1 cellular context compared by ENCODE assay signal in genomic region chr2:140593159-140593558, GRCh38.
TF ChIP-seq lines count a peak whose summit lies in the region.

No MANE protein-coding gene starts in this region.

TF ChIP-seq in HEK293, 187 proteins besides CTCF, POLR2A, EP300 and RAD21 (continued from another document):
- TF ChIP-seq ZNF148 (tag by site-specific recombination; IDR thresholded peaks at IDR 0.05; ENCODE audit: borderline replicate concordance), result no peak
- TF ChIP-seq ZNF654 (tag by site-specific recombination; IDR thresholded peaks at IDR 0.05; ENCODE audit: low read depth), result no peak
- no peak for TF ChIP-seq FEZF1 (tag by site-specific recombination; IDR thresholded peaks at IDR 0.05)
- no peak for TF ChIP-seq ZBTB17 (tag by site-specific recombination; IDR thresholded peaks at IDR 0.05)
- TF ChIP-seq EGR2 (tag by site-specific recombination; IDR thresholded peaks at IDR 0.05; ENCODE audit: low read depth), result no peak
- TF ChIP-seq BCL6B (tag by site-specific recombination; IDR thresholded peaks at IDR 0.05), result peak; percentile 90
- TF ChIP-seq ZNF830 (tag by site-specific recombination; IDR thresholded peaks at IDR 0.05; ENCODE audit: low read depth), result no peak
- TF ChIP-seq ZNF266 (tag by site-specific recombination; IDR thresholded peaks at IDR 0.05; ENCODE audit: low read depth), result no peak
- TF ChIP-seq SCRT1 (tag by site-specific recombination; IDR thresholded peaks at IDR 0.05; ENCODE audit: borderline replicate concordance), result no peak
- TF ChIP-seq ZNF585B (tag by site-specific recombination; IDR thresholded peaks at IDR 0.05), result no peak
- TF ChIP-seq SCRT2 (tag by site-specific recombination; IDR thresholded peaks at IDR 0.05), result no peak
- peak; percentile 14; the same call in 1 of the 2 replicates for TF ChIP-seq OSR2 (tag by site-specific recombination; IDR thresholded peaks at IDR 0.05)
- no peak for TF ChIP-seq ZIC2 (tag by site-specific recombination; IDR thresholded peaks at IDR 0.05)
- TF ChIP-seq SP7 (tag by site-specific recombination; IDR thresholded peaks at IDR 0.05), result peak; percentile 70
- no peak for TF ChIP-seq ZNF37A (tag by site-specific recombination; IDR thresholded peaks at IDR 0.05)
- no peak for TF ChIP-seq ZNF544 (tag by site-specific recombination; IDR thresholded peaks at IDR 0.05)
- no peak for TF ChIP-seq ZNF473 (tag by site-specific recombination; IDR thresholded peaks at IDR 0.05)
- no peak for TF ChIP-seq ZNF302 (tag by site-specific recombination; IDR thresholded peaks at IDR 0.05; ENCODE audit: low read depth)
TF ChIP-seq in HEK293: peak in this region for 3.
